In genomic region chr5:77892061-77893010, GRCh38 we compare ENCODE assay signal across 1 cellular context.
TF ChIP-seq lines count a peak whose summit lies in the region.

No MANE protein-coding gene starts in this region.

TF ChIP-seq in IMR-90, 13 proteins besides CTCF, POLR2A, EP300 and RAD21:
- TF ChIP-seq, protein P1, sequence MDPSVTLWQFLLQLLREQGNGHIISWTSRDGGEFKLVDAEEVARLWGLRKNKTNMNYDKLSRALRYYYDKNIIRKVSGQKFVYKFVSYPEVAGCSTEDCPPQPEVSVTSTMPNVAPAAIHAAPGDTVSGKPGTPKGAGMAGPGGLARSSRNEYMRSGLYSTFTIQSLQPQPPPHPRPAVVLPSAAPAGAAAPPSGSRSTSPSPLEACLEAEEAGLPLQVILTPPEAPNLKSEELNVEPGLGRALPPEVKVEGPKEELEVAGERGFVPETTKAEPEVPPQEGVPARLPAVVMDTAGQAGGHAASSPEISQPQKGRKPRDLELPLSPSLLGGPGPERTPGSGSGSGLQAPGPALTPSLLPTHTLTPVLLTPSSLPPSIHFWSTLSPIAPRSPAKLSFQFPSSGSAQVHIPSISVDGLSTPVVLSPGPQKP (IDR thresholded peaks at IDR 0.05; ENCODE audit: borderline replicate concordance, low read depth, low read length) = no peak
- no peak for TF ChIP-seq FOS (IDR thresholded peaks at IDR 0.05; ENCODE audit: low read depth, low read length)
- TF ChIP-seq RFX5 (IDR thresholded peaks at IDR 0.05; ENCODE audit: low read depth, low read length) = no peak
- no peak for TF ChIP-seq BHLHE40 (IDR thresholded peaks at IDR 0.05; ENCODE audit: low read depth, low read length)
- TF ChIP-seq CHD1 (IDR thresholded peaks at IDR 0.05; ENCODE audit: low read depth, low read length) = no peak
